Comparison of ENCODE assay signal across 1 cellular context in genomic region chr18:9530226-9531009, GRCh38.
TF ChIP-seq lines count a peak whose summit lies in the region.

No MANE protein-coding gene starts in this region.

TF ChIP-seq in endothelial cell of umbilical vein, 7 proteins besides CTCF, POLR2A, EP300 and RAD21 (continued from another document):
- TF ChIP-seq, protein P1, sequence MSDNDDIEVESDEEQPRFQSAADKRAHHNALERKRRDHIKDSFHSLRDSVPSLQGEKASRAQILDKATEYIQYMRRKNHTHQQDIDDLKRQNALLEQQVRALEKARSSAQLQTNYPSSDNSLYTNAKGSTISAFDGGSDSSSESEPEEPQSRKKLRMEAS (IDR thresholded peaks at IDR 0.05; ENCODE audit: insufficient read depth, insufficient read length) = no peak
- TF ChIP-seq EZH2 (IDR thresholded peaks at IDR 0.05; ENCODE audit: borderline replicate concordance, low read depth, low read length, severe bottlenecking) = no peak
- no peak for TF ChIP-seq POLR2AphosphoS5 (IDR thresholded peaks at IDR 0.05; ENCODE audit: insufficient read depth, low read depth, low read length)
- TF ChIP-seq GATA2 (IDR thresholded peaks at IDR 0.05; ENCODE audit: insufficient read depth, insufficient read length, low read depth, low read length) = no peak
- TF ChIP-seq MYC (IDR thresholded peaks at IDR 0.05; ENCODE audit: low read depth, low read length) = no peak
- TF ChIP-seq FOS (IDR thresholded peaks at IDR 0.05; ENCODE audit: borderline replicate concordance, insufficient read depth, low read length) = no peak
